Comparison of ENCODE assay signal across 9 cellular contexts in the genomic region with DNA sequence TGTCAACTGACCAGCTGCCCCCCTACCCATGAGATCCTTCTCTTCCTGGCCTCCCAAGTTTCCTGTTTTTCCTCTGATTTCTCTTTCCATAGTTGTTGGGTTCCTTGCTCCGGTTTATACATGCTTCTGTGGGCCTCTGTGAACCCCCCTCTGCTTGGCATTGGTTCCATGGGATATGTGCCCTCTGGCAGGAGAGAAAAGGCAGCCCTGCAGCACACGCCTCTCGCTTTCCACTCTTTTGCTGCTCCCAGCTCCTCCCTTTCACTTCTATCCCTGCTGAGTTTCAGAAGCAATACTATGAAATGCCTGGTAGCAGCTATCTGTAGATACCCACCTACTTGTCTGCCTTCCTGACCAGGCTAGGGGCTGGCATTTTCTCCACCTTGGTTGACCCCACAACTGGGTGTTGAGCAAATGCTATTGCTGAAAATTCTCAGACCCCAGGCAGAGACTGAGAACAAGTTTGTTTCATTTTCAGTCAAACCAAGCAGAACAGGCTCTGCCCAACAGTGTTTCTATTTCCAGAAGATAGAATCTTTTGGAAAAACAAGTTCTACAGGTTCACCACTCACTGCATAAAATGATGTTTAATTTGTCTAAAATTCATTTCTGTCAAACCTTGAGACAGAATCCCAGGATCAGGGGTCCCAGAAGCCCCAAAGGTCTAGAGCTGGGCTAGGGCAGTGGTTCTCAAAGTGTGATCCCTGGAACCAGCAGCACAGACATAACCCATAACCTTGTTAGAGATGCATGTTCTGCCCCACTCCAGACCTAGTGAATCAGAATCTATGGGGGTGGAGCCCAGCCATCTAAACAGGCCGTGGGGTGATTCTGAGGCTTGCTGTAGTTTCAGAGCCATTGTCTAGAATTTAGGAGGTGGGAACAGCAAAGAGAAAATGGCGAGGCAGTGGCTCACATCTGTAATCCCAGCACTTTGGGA. TPM values are rescaled to one million over a fixed set of nuclear protein-coding genes. Genes with fewer than 3 reads are reported as not detected.
A peak's percentile ranks its signal among the peaks of the same experiment; 100 is the strongest.
DNase-seq lines count a peak whose midpoint lies in the region; ATAC-seq and TF ChIP-seq lines count a peak whose summit lies in the region.
"Had no signal": no experiment of that assay in that cellular context is flagged by ENCODE, and none has a peak within 500 bp of the region (broad histone marks: within the 10 kb centered on the region; RNA-seq: fewer than 3 reads in every experiment).

No MANE protein-coding gene starts in this region.

- H3K27ac ChIP-seq in breast epithelium (peak overlapping the region; percentile 86 to 88), urinary bladder (ENCODE audit: low read depth) (peak overlapping the region; percentile 38)

- no peak for TF ChIP-seq POLR2A in breast epithelium (IDR thresholded peaks at IDR 0.05)

- H3K27me3 ChIP-seq in breast epithelium = no peaks in the 10 kb centered on the region

- no peaks in the 10 kb centered on the region for H3K27me3 Mint-ChIP-seq in activated naive CD4-positive, alpha-beta T cell treated with anti-CD3 and anti-CD28 coated beads for 36 hours (ENCODE audit: low read depth)
- no peaks in the 10 kb centered on the region for H3K27me3 Mint-ChIP-seq in neural crest cell (ENCODE audit: low read depth)

- CTCF ChIA-PET in activated naive CD4-positive, alpha-beta T cell treated with anti-CD3 and anti-CD28 coated beads for 36 hours (lab: Charles Lee) = no interaction called here

- H3K4me3 Mint-ChIP-seq in activated naive CD4-positive, alpha-beta T cell treated with anti-CD3 and anti-CD28 coated beads for 36 hours = no peak overlapping the region
- H3K4me3 Mint-ChIP-seq in neural crest cell = no peak overlapping the region

- peaks cover 0 to 2% of the 10 kb centered on the region in 2 donors for H3K36me3 Mint-ChIP-seq in activated naive CD4-positive, alpha-beta T cell treated with anti-CD3 and anti-CD28 coated beads, Interleukin-2, amount 50 U/mL, for 72 hours
- no peaks in the 10 kb centered on the region for H3K36me3 Mint-ChIP-seq in activated naive CD4-positive, alpha-beta T cell treated with anti-CD3 and anti-CD28 coated beads for 36 hours (ENCODE audit: low read depth)
- H3K36me3 Mint-ChIP-seq in neural crest cell (ENCODE audit: low read depth) = no peaks in the 10 kb centered on the region

- peak in 1 of 2 donors; percentile 43 for ATAC-seq in activated naive CD4-positive, alpha-beta T cell treated with anti-CD3 and anti-CD28 coated beads, Interleukin-2, amount 50 U/mL, for 72 hours
- ATAC-seq in GM18868 (IDR thresholded peaks at IDR 0.05; ENCODE audit: unreplicated experiment) = no peak
- no peak for ATAC-seq in HG02884 (IDR thresholded peaks at IDR 0.05; ENCODE audit: unreplicated experiment)

- H3K9me3 ChIP-seq in breast epithelium = no peaks in the 10 kb centered on the region

- peaks cover 0 to 16% of the 10 kb centered on the region in 2 donors for H3K4me1 ChIP-seq in breast epithelium
- no peaks in the 10 kb centered on the region for H3K4me1 ChIP-seq in urinary bladder (ENCODE audit: insufficient read depth)

- TF ChIP-seq CTCF in breast epithelium (IDR thresholded peaks at IDR 0.05) (no peak), neural crest cell (conservative IDR thresholded peaks at IDR 0.05) (no peak)

- peak in 1 of 2 donors; percentile 48 for DNase-seq in activated naive CD4-positive, alpha-beta T cell treated with anti-CD3 and anti-CD28 coated beads, Interleukin-2, amount 50 U/mL, for 72 hours (ENCODE audit: low spot score in 2 of 2)
- no peak for DNase-seq in activated naive CD4-positive, alpha-beta T cell treated with anti-CD3 and anti-CD28 coated beads for 36 hours
- DNase-seq in breast epithelium (ENCODE audit: low spot score in 2 of 2) = peak in 1 of 2 donors; percentile 51
- DNase-seq in neural crest cell (ENCODE audit: low read depth, low spot score) = no peak
- DNase-seq in NCI-H187 (lab: John Stamatoyannopoulos, UW) = no peak
- DNase-seq: caudate nucleus had no signal

- 64% methylated on average over 5 of the region's 5 CpGs for WGBS in urinary bladder

- no peaks in the 10 kb centered on the region for H3K9me3 Mint-ChIP-seq in activated naive CD4-positive, alpha-beta T cell treated with anti-CD3 and anti-CD28 coated beads, Interleukin-2, amount 50 U/mL, for 72 hours
- no peaks in the 10 kb centered on the region for H3K9me3 Mint-ChIP-seq in activated naive CD4-positive, alpha-beta T cell treated with anti-CD3 and anti-CD28 coated beads for 36 hours
- H3K9me3 Mint-ChIP-seq in neural crest cell = no peaks in the 10 kb centered on the region

- H3K4me3 ChIP-seq in breast epithelium (peak overlapping the region in 2 of 3 donors; percentile 38 to 51), urinary bladder (ENCODE audit: low read depth, low read length) (no peak overlapping the region)

- peak overlapping the region; percentile 57 to 70 for H3K27ac Mint-ChIP-seq in activated naive CD4-positive, alpha-beta T cell treated with anti-CD3 and anti-CD28 coated beads, Interleukin-2, amount 50 U/mL, for 72 hours
- H3K27ac Mint-ChIP-seq in activated naive CD4-positive, alpha-beta T cell treated with anti-CD3 and anti-CD28 coated beads for 36 hours = no peak overlapping the region
- H3K27ac Mint-ChIP-seq in neural crest cell (ENCODE audit: unreplicated experiment) = peak overlapping the region; percentile 37

- intact Hi-C loops in activated naive CD4-positive, alpha-beta T cell treated with anti-CD3 and anti-CD28 coated beads for 36 hours (cut with micrococcal nuclease) = no loop called here
- intact Hi-C loops in breast epithelium (cut with DNase I; ENCODE audit: low total_unique reads) = no loop called here

- H3K36me3 ChIP-seq in breast epithelium = no peaks in the 10 kb centered on the region
- H3K36me3 ChIP-seq in urinary bladder (ENCODE audit: insufficient read depth) = peaks cover 5% of the 10 kb centered on the region

- peaks cover 5% of the 10 kb centered on the region for H3K4me1 Mint-ChIP-seq in activated naive CD4-positive, alpha-beta T cell treated with anti-CD3 and anti-CD28 coated beads for 36 hours (ENCODE audit: low read depth)
- H3K4me1 Mint-ChIP-seq in neural crest cell = no peaks in the 10 kb centered on the region

RNA-seq across cellular contexts. Expression of a gene that starts 13.4 kb away (rescaled TPM):
- 10 to 100 TPM; 38.0 to 39.8 TPM for total RNA-seq in activated naive CD4-positive, alpha-beta T cell treated with anti-CD3 and anti-CD28 coated beads, Interleukin-2, amount 50 U/mL, for 72 hours
- total RNA-seq in activated naive CD4-positive, alpha-beta T cell treated with anti-CD3 and anti-CD28 coated beads for 36 hours = 10 to 100 TPM; 10.2 to 10.7 TPM
- total RNA-seq in breast epithelium (100 to 1,000 TPM; 102 to 254 (median 109) TPM), neural crest cell (24.3 and 32.6 TPM in 2 replicates), urinary bladder (89.3 TPM)
- polyA plus RNA-seq in urinary bladder = 76.0 TPM

RNA-seq across cellular contexts. Expression of a gene that starts 21.7 kb away (rescaled TPM):
- total RNA-seq in activated naive CD4-positive, alpha-beta T cell treated with anti-CD3 and anti-CD28 coated beads, Interleukin-2, amount 50 U/mL, for 72 hours = 1 to 10 TPM in 1 of 2 donors, under 1 TPM in 1; 0.55 to 2.5 TPM
- under 1 TPM; 0.40 to 0.88 TPM for total RNA-seq in activated naive CD4-positive, alpha-beta T cell treated with anti-CD3 and anti-CD28 coated beads for 36 hours
- total RNA-seq in breast epithelium (not detected), neural crest cell (0.34 and 1.2 TPM in 2 replicates), urinary bladder (not detected)
- polyA plus RNA-seq in urinary bladder = 0.37 TPM

RNA-seq across cellular contexts. Expression of a gene that starts 42.2 kb away (rescaled TPM):
- 10 to 100 TPM; 11.9 to 30.1 TPM for total RNA-seq in activated naive CD4-positive, alpha-beta T cell treated with anti-CD3 and anti-CD28 coated beads, Interleukin-2, amount 50 U/mL, for 72 hours
- 10 to 100 TPM; 14.8 to 15.4 TPM for total RNA-seq in activated naive CD4-positive, alpha-beta T cell treated with anti-CD3 and anti-CD28 coated beads for 36 hours
- 100 to 1,000 TPM in 1 of 3 donors, 10 to 100 TPM in 2; 42.9 to 149 (median 47.0) TPM for total RNA-seq in breast epithelium
- total RNA-seq in neural crest cell = 25.9 and 26.5 TPM in 2 replicates
- total RNA-seq in urinary bladder = 19.4 TPM
- polyA plus RNA-seq in urinary bladder = 21.0 TPM

RNA-seq across cellular contexts. Expression of a gene that starts 42.5 kb away (rescaled TPM):
- total RNA-seq in activated naive CD4-positive, alpha-beta T cell treated with anti-CD3 and anti-CD28 coated beads, Interleukin-2, amount 50 U/mL, for 72 hours = 10 to 100 TPM; 20.2 to 27.7 TPM
- 10 to 100 TPM; 19.7 to 24.5 TPM for total RNA-seq in activated naive CD4-positive, alpha-beta T cell treated with anti-CD3 and anti-CD28 coated beads for 36 hours
- total RNA-seq in breast epithelium = 100 to 1,000 TPM in 2 of 3 donors, 10 to 100 TPM in 1; 96.4 to 534 (median 101) TPM
- total RNA-seq in neural crest cell = 25.2 and 26.0 TPM in 2 replicates
- total RNA-seq in urinary bladder = 22.5 TPM
- 34.4 TPM for polyA plus RNA-seq in urinary bladder
